Comparison of ENCODE assay signal across 19 cellular contexts in genomic region chr2:224034027-224034426, GRCh38. TPM values are rescaled to one million over a fixed set of nuclear protein-coding genes. Genes with fewer than 3 reads are reported as not detected.
A peak's percentile ranks its signal among the peaks of the same experiment; 100 is the strongest.
DNase-seq lines count a peak whose midpoint lies in the region; FAIRE-seq and TF ChIP-seq lines count a peak whose summit lies in the region.
"Had no signal": no experiment of that assay in that cellular context is flagged by ENCODE, and none has a peak within 500 bp of the region (broad histone marks: within the 10 kb centered on the region; RNA-seq: fewer than 3 reads in every experiment).

No MANE protein-coding gene starts in this region.

- peaks cover 18% of the 10 kb centered on the region for H3K4me1 Mint-ChIP-seq in dendritic cell treated with granulocyte-macrophage colony-stimulating factor and Interleukin-4, amounts not matched to agents 40 ng/mL and 50 ng/mL, for 4 days (ENCODE audit: low read depth)

- no peaks in the 10 kb centered on the region for H3K9me3 Mint-ChIP-seq in dendritic cell treated with granulocyte-macrophage colony-stimulating factor and Interleukin-4, amounts not matched to agents 40 ng/mL and 50 ng/mL, for 4 days
- H3K9me3 Mint-ChIP-seq: CD4-positive, alpha-beta T cell had no signal

- peaks cover 15% of the 10 kb centered on the region for H3K9me3 ChIP-seq in BLaER1
- no peaks in the 10 kb centered on the region for H3K9me3 ChIP-seq in HUES6 (ENCODE audit: control insufficient read depth, insufficient read depth, low read depth, low read length)
- H3K9me3 ChIP-seq in small intestine (ENCODE audit: control insufficient read depth, low read depth): no peaks in the 10 kb centered on the region

- H3K4me1 ChIP-seq in BLaER1 (peaks cover 44% of the 10 kb centered on the region), HUES6 (ENCODE audit: control insufficient read depth, insufficient read depth, low read length) (peaks cover 48% of the 10 kb centered on the region), small intestine (ENCODE audit: control insufficient read depth in 2 of 2, insufficient read depth in 1 of 2, low read depth in 1 of 2, low read length in 1 of 2) (no peaks in the 10 kb centered on the region)

- H3K4me3 Mint-ChIP-seq in dendritic cell treated with granulocyte-macrophage colony-stimulating factor and Interleukin-4, amounts not matched to agents 40 ng/mL and 50 ng/mL, for 4 days: no peak overlapping the region
- H3K4me3 Mint-ChIP-seq: CD4-positive, alpha-beta T cell had no signal

- 84 to 88% (median 87%) methylated on average over 6 of the region's 6 CpGs for WGBS in small intestine, 3 donors

- no peak overlapping the region for H3K9ac ChIP-seq in BLaER1
- H3K9ac ChIP-seq in HUES6 (ENCODE audit: low read length): no peak overlapping the region

- peaks cover 29% of the 10 kb centered on the region for H3K27me3 Mint-ChIP-seq in dendritic cell treated with granulocyte-macrophage colony-stimulating factor and Interleukin-4, amounts not matched to agents 40 ng/mL and 50 ng/mL, for 4 days

- H3K27me3 ChIP-seq in BLaER1 (no peaks in the 10 kb centered on the region), HUES6 (ENCODE audit: control insufficient read depth, insufficient read depth, low read length) (peaks cover 13% of the 10 kb centered on the region), small intestine (ENCODE audit: control insufficient read depth in 2 of 2, insufficient read depth in 2 of 2, low read length in 2 of 2) (no peaks in the 10 kb centered on the region)

- no peak for FAIRE-seq in small intestine (lab: Jason Lieb, UNC)
- FAIRE-seq: H54 had no signal

- TF ChIP-seq CTCF in fibroblast of the aortic adventitia (IDR thresholded peaks at IDR 0.05; ENCODE audit: insufficient read depth, low read length): no peak

- peak overlapping the region; percentile 28 for H3K27ac Mint-ChIP-seq in dendritic cell treated with granulocyte-macrophage colony-stimulating factor and Interleukin-4, amounts not matched to agents 40 ng/mL and 50 ng/mL, for 4 days
- H3K27ac Mint-ChIP-seq: CD4-positive, alpha-beta T cell had no signal

- H3K4me3 ChIP-seq in BLaER1 (no peak overlapping the region), HUES6 (ENCODE audit: low read depth, low read length) (peak overlapping the region; percentile 4; the same call in 1 of the 2 replicates), fibroblast of the aortic adventitia (ENCODE audit: low read depth, low read length) (peak overlapping the region; percentile 29), small intestine (ENCODE audit: low read depth in 1 of 2, low read length in 2 of 2) (no peak overlapping the region)

- peaks cover 7% of the 10 kb centered on the region for H4K20me1 ChIP-seq in BLaER1

- H3K4me2 ChIP-seq in BLaER1: peak overlapping the region; percentile 38; the same call in 1 of the 2 replicates

- no peaks in the 10 kb centered on the region for H3K36me3 Mint-ChIP-seq in dendritic cell treated with granulocyte-macrophage colony-stimulating factor and Interleukin-4, amounts not matched to agents 40 ng/mL and 50 ng/mL, for 4 days (ENCODE audit: low read depth)

- intact Hi-C loops in dendritic cell treated with granulocyte-macrophage colony-stimulating factor and Interleukin-4, amounts not matched to agents 40 ng/mL and 50 ng/mL, for 4 days (cut with micrococcal nuclease): no loop called here

- H3K36me3 ChIP-seq in BLaER1 (peaks cover 15% of the 10 kb centered on the region), HUES6 (ENCODE audit: control insufficient read depth, insufficient read depth, low read length) (peaks cover 35% of the 10 kb centered on the region; the same call in 1 of the 2 replicates), small intestine (ENCODE audit: control insufficient read depth in 2 of 2, insufficient read depth in 2 of 2, low read length in 2 of 2) (no peaks in the 10 kb centered on the region)

- H3K27ac ChIP-seq in BLaER1 (no peak overlapping the region), HUES6 (ENCODE audit: low read depth, low read length) (no peak overlapping the region), small intestine (ENCODE audit: low read depth in 1 of 2, low read length in 1 of 2) (no peak overlapping the region)

- DNase-seq in fibroblast of the aortic adventitia (ENCODE audit: low read depth) (peak; percentile 3), small intestine (no peak), ecto neural progenitor cell (ENCODE audit: low spot score) (no peak), superior temporal gyrus (ENCODE audit: extremely low spot score) (no peak)
- DNase-seq: CD4-positive, alpha-beta T cell; COR-L47; DMS79; NCI-H1105; NCI-H146; NCI-H2029; NCI-H226; NCI-H510A treated with DMSO at 0.1 percent for 48 hours; NCI-H774; NK-92 treated with Interleukin-12 subunit alpha and Interleukin-12 subunit beta, amount 100 ng/mL, for 24 hours; SIG-M5 had no signal

RNA-seq across cellular contexts. Expression of gene SERPINE2, which starts 5.1 kb away (rescaled TPM):
- 252 and 1,159 TPM in 2 replicates for total RNA-seq in fibroblast of the aortic adventitia (ENCODE audit: low replicate concordance)
- 10 to 100 TPM in 2 of 3 donors, 1 to 10 TPM in 1; 6.0 to 27.6 (median 14.3) TPM for polyA plus RNA-seq in small intestine

Comparison
In these comparisons a context has a peak if more than half of its experiments do, and no peak if none do; other contexts are left out.
1. H3K4me3 ChIP-seq: peak in HUES6 (single experiment) and fibroblast of the aortic adventitia (single experiment); none in BLaER1 (single experiment) and small intestine (0 of 2).